Comparison of ENCODE assay signal across 8 cellular contexts in the genomic region with DNA sequence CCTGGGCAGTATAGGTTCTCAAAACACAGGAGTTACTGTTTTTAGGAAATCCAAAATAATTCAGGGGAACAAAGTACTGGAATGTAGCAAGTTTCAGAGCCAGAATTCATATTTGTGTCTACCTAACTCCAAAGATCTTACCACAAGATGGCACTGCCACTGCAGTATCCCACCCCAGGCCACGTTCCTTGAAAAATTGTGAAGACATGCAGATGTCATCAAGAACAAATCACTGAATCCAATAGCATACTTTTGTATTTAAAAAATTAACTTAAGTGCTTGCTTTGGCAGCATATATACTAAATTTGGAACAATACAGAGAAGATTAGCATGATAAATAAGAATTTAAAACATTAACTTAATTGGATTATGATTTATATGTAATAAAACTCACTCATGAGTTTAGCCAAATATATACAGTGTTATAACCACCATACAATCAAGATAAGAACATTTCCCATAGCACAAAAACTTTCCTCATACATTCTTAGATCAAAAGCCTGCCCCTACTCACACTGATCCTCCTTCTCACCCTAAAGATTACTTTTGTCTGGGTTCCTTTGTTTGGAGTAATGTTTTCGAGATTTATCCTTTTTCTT.
DNase-seq lines count a peak whose midpoint lies in the region; ATAC-seq and TF ChIP-seq lines count a peak whose summit lies in the region.

No MANE protein-coding gene starts in this region.

- no peak overlapping the region for H3K4me3 ChIP-seq in A673 (ENCODE audit: low read depth, low read length, poor library complexity, severe bottlenecking)

- ATAC-seq in HG03460 (IDR thresholded peaks at IDR 0.05; ENCODE audit: unreplicated experiment): no peak
- no peak for ATAC-seq in stimulated activated naive CD8-positive, alpha-beta T cell treated with anti-CD3 and anti-CD28 coated beads, Interleukin-15, Interleukin-2, amounts not matched to agents 100 U/mL and 50 U/mL, for 24 hours

- H3K4me1 ChIP-seq in A673 (ENCODE audit: insufficient read depth, low read length, poor library complexity, severe bottlenecking): peaks cover 11% of the 10 kb centered on the region

- intact Hi-C loops in A673 (cut with micrococcal nuclease; ENCODE audit: unreplicated experiment): loop anchor here (2.0 to 5.0 kb wide), 2 partner anchors 292 to 439 kb away; no protein-coding TSS in a partner anchor
- intact Hi-C loops in activated T-helper 1 cell treated with anti-CD3 and anti-CD28 coated beads, Interleukin-12 subunit alpha, Interleukin-12 subunit beta, Interleukin-2, Interleukin-4 antibody, amounts not matched to agents 30 ng/mL and 10 ng/mL and 1 ng/mL, durations not matched to agents 14 hours and 24 hours and 36 hours (cut with micrococcal nuclease): no loop called here

- H3K9me3 ChIP-seq in A673 (ENCODE audit: low read depth, low read length, poor library complexity, severe bottlenecking): no peaks in the 10 kb centered on the region

- no peak overlapping the region for H3K27ac ChIP-seq in A673 (ENCODE audit: low read depth, low read length, poor library complexity, severe bottlenecking)

- H3K4me3 Mint-ChIP-seq in activated T-helper 1 cell treated with anti-CD3 and anti-CD28 coated beads, Interleukin-12 subunit alpha, Interleukin-12 subunit beta, Interleukin-2, Interleukin-4 antibody, amounts not matched to agents 30 ng/mL and 10 ng/mL and 1 ng/mL, durations not matched to agents 14 hours and 24 hours and 36 hours: no peak overlapping the region

- H3K4me1 Mint-ChIP-seq in activated T-helper 1 cell treated with anti-CD3 and anti-CD28 coated beads, Interleukin-12 subunit alpha, Interleukin-12 subunit beta, Interleukin-2, Interleukin-4 antibody, amounts not matched to agents 30 ng/mL and 10 ng/mL and 1 ng/mL, durations not matched to agents 14 hours and 24 hours and 36 hours (ENCODE audit: low read depth): no peaks in the 10 kb centered on the region

- DNase-seq in A673 (ENCODE audit: low spot score): peak; percentile 76
- DNase-seq in GM13976 (ENCODE audit: low spot score): no peak
- peak; percentile 63 for DNase-seq in SK-MEL-5 (ENCODE audit: low read depth, low spot score)
- peak; percentile 42 for DNase-seq in globus pallidus (ENCODE audit: low spot score)
- DNase-seq in activated T-helper 1 cell treated with anti-CD3 and anti-CD28 coated beads, Interleukin-12 subunit alpha, Interleukin-12 subunit beta, Interleukin-2, Interleukin-4 antibody, amounts not matched to agents 30 ng/mL and 10 ng/mL and 1 ng/mL, durations not matched to agents 14 hours and 24 hours and 36 hours (ENCODE audit: low spot score): no peak
- DNase-seq in GM19240 (ENCODE audit: insufficient read length, low spot score): no peak
- DNase-seq in stimulated activated naive CD8-positive, alpha-beta T cell treated with anti-CD3 and anti-CD28 coated beads, Interleukin-15, Interleukin-2, amounts not matched to agents 100 U/mL and 50 U/mL, for 24 hours: no peak

- peak; percentile 78 for TF ChIP-seq CTCF in A673 (conservative IDR thresholded peaks at IDR 0.05; ENCODE audit: low read depth, low read length)
- peak; percentile 5 for TF ChIP-seq CTCF in GM13976 (IDR thresholded peaks at IDR 0.05; ENCODE audit: borderline replicate concordance, control extremely low read depth, extremely low read depth, insufficient read depth, missing control alignments)

- no peaks in the 10 kb centered on the region for H3K27me3 Mint-ChIP-seq in activated T-helper 1 cell treated with anti-CD3 and anti-CD28 coated beads, Interleukin-12 subunit alpha, Interleukin-12 subunit beta, Interleukin-2, Interleukin-4 antibody, amounts not matched to agents 30 ng/mL and 10 ng/mL and 1 ng/mL, durations not matched to agents 14 hours and 24 hours and 36 hours (ENCODE audit: insufficient read depth)

- H3K36me3 ChIP-seq in A673 (ENCODE audit: insufficient read depth, low read length, poor library complexity, severe bottlenecking): no peaks in the 10 kb centered on the region

- CTCF ChIA-PET in A673 (lab: Charles Lee): no interaction called here

- no peaks in the 10 kb centered on the region for H3K27me3 ChIP-seq in A673 (replicated peaks; ENCODE audit: insufficient read depth, low read depth, low read length, poor library complexity)

- in situ Hi-C loops in GM13976 (cut with MboI; ENCODE audit: low sequenced_read_pairs, unreplicated experiment): no loop called here
- in situ Hi-C loops in SK-MEL-5 (cut with HindIII; ENCODE audit: low pct_unique_long_range_greater_than_20kb, low sequenced_read_pairs): no loop called here

- H3K9me3 Mint-ChIP-seq in activated T-helper 1 cell treated with anti-CD3 and anti-CD28 coated beads, Interleukin-12 subunit alpha, Interleukin-12 subunit beta, Interleukin-2, Interleukin-4 antibody, amounts not matched to agents 30 ng/mL and 10 ng/mL and 1 ng/mL, durations not matched to agents 14 hours and 24 hours and 36 hours: no peaks in the 10 kb centered on the region

- POLR2A ChIA-PET in A673 (lab: Charles Lee; ENCODE audit: low non-redundant PET): no interaction called here

- H3K27ac Mint-ChIP-seq in activated T-helper 1 cell treated with anti-CD3 and anti-CD28 coated beads, Interleukin-12 subunit alpha, Interleukin-12 subunit beta, Interleukin-2, Interleukin-4 antibody, amounts not matched to agents 30 ng/mL and 10 ng/mL and 1 ng/mL, durations not matched to agents 14 hours and 24 hours and 36 hours: no peak overlapping the region

- peaks cover 5% of the 10 kb centered on the region for H3K36me3 Mint-ChIP-seq in activated T-helper 1 cell treated with anti-CD3 and anti-CD28 coated beads, Interleukin-12 subunit alpha, Interleukin-12 subunit beta, Interleukin-2, Interleukin-4 antibody, amounts not matched to agents 30 ng/mL and 10 ng/mL and 1 ng/mL, durations not matched to agents 14 hours and 24 hours and 36 hours (ENCODE audit: low read depth)

- no TSS peak for BruUV-seq in A673 (replicated peaks; lab: Mats Ljungman, UMichigan)

Comparison
In these comparisons a context has a peak if more than half of its experiments do, and no peak if none do; other contexts are left out.
1. DNase-seq: peak in A673 (single experiment), SK-MEL-5 (single experiment) and globus pallidus (single experiment); none in GM13976 (single experiment), activated T-helper 1 cell treated with anti-CD3 and anti-CD28 coated beads, Interleukin-12 subunit alpha, Interleukin-12 subunit beta, Interleukin-2, Interleukin-4 antibody, amounts not matched to agents 30 ng/mL and 10 ng/mL and 1 ng/mL, durations not matched to agents 14 hours and 24 hours and 36 hours (single experiment), GM19240 (single experiment) and stimulated activated naive CD8-positive, alpha-beta T cell treated with anti-CD3 and anti-CD28 coated beads, Interleukin-15, Interleukin-2, amounts not matched to agents 100 U/mL and 50 U/mL, for 24 hours (single experiment).